Comparison of ENCODE assay signal across 1 cellular context in genomic region chr9:1005043-1005667, GRCh38.
TF ChIP-seq lines count a peak whose summit lies in the region.

No MANE protein-coding gene starts in this region.

TF ChIP-seq in GM12878, 131 proteins besides CTCF, POLR2A, EP300 and RAD21 (continues in another document):
- TF ChIP-seq BHLHE40 (IDR thresholded peaks at IDR 0.05; ENCODE audit: borderline replicate concordance in 1 of 2, low read depth in 2 of 2, low read length in 1 of 2): 0 out of 4 replicates have a peak, but pooled peaks of 1 of the 2 experiments have one; percentile 23
- TF ChIP-seq STAT3 (IDR thresholded peaks at IDR 0.05; ENCODE audit: low read depth, low read length): no peak
- 0 out of 2 replicates have a peak, but pooled peaks have one; percentile 18 for TF ChIP-seq EED (IDR thresholded peaks at IDR 0.05; ENCODE audit: low read depth)
- no peak for TF ChIP-seq ZBTB33 (IDR thresholded peaks at IDR 0.05)
- peak; percentile 61; the same call in 1 of the 2 replicates for TF ChIP-seq SPI1 (IDR thresholded peaks at IDR 0.05; ENCODE audit: borderline replicate concordance, insufficient read depth, low read depth, low read length)
- no peak for TF ChIP-seq ZNF622 (IDR thresholded peaks at IDR 0.05)
- TF ChIP-seq YY1 (IDR thresholded peaks at IDR 0.05; ENCODE audit: low read depth, low read length): peak; percentile 36; the same call in 1 of the 2 replicates
- TF ChIP-seq TAF1 (IDR thresholded peaks at IDR 0.05; ENCODE audit: borderline replicate concordance, low read depth, low read length): no peak
- TF ChIP-seq CREB1 (IDR thresholded peaks at IDR 0.05; ENCODE audit: low read depth): no peak
- TF ChIP-seq, protein P1, sequence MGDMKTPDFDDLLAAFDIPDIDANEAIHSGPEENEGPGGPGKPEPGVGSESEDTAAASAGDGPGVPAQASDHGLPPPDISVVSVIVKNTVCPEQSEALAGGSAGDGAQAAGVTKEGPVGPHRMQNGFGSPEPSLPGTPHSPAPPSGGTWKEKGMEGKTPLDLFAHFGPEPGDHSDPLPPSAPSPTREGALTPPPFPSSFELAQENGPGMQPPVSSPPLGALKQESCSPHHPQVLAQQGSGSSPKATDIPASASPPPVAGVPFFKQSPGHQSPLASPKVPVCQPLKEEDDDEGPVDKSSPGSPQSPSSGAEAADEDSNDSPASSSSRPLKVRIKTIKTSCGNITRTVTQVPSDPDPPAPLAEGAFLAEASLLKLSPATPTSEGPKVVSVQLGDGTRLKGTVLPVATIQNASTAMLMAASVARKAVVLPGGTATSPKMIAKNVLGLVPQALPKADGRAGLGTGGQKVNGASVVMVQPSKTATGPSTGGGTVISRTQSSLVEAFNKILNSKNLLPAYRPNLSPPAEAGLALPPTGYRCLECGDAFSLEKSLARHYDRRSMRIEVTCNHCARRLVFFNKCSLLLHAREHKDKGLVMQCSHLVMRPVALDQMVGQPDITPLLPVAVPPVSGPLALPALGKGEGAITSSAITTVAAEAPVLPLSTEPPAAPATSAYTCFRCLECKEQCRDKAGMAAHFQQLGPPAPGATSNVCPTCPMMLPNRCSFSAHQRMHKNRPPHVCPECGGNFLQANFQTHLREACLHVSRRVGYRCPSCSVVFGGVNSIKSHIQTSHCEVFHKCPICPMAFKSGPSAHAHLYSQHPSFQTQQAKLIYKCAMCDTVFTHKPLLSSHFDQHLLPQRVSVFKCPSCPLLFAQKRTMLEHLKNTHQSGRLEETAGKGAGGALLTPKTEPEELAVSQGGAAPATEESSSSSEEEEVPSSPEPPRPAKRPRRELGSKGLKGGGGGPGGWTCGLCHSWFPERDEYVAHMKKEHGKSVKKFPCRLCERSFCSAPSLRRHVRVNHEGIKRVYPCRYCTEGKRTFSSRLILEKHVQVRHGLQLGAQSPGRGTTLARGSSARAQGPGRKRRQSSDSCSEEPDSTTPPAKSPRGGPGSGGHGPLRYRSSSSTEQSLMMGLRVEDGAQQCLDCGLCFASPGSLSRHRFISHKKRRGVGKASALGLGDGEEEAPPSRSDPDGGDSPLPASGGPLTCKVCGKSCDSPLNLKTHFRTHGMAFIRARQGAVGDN (IDR thresholded peaks at IDR 0.05): no peak
- TF ChIP-seq STAT1 (conservative IDR thresholded peaks at IDR 0.05): no peak
- no peak for TF ChIP-seq SRF (IDR thresholded peaks at IDR 0.05; ENCODE audit: low read depth in 2 of 2, low read length in 2 of 2)
- TF ChIP-seq BCL11A (IDR thresholded peaks at IDR 0.05; ENCODE audit: low read depth, low read length): peak; percentile 29; the same call in 1 of the 2 replicates
- peak; percentile 47 to 51; a peak in 3 of 4 replicates for TF ChIP-seq IKZF2 (IDR thresholded peaks at IDR 0.05)
- TF ChIP-seq PML (IDR thresholded peaks at IDR 0.05; ENCODE audit: low read length): no peak
- TF ChIP-seq CUX1 (IDR thresholded peaks at IDR 0.05; ENCODE audit: insufficient replicate concordance, low read depth, low read length): no peak
- TF ChIP-seq PAX8 (IDR thresholded peaks at IDR 0.05): no peak
- TF ChIP-seq RELA (IDR thresholded peaks at IDR 0.05; ENCODE audit: borderline replicate concordance, partially characterized antibody): no peak
- TF ChIP-seq CBFB (IDR thresholded peaks at IDR 0.05; ENCODE audit: low read depth): no peak
- no peak for TF ChIP-seq ZBED1 (IDR thresholded peaks at IDR 0.05; ENCODE audit: borderline replicate concordance)
- TF ChIP-seq ZZZ3 (IDR thresholded peaks at IDR 0.05; ENCODE audit: control insufficient read depth, insufficient read length, low read depth): no peak
- TF ChIP-seq RUNX3 (IDR thresholded peaks at IDR 0.05; ENCODE audit: low read length): peak; percentile 64
- TF ChIP-seq ETV6 (conservative IDR thresholded peaks at IDR 0.05 in 1 of 2, IDR thresholded peaks at IDR 0.05 in 1 of 2; ENCODE audit: borderline replicate concordance in 1 of 2, low read depth in 1 of 2): no peak
- TF ChIP-seq GATAD2B (conservative IDR thresholded peaks at IDR 0.05; ENCODE audit: low read depth): no peak
- TF ChIP-seq BACH1 (IDR thresholded peaks at IDR 0.05; ENCODE audit: borderline replicate concordance): peak; percentile 65; the same call in 1 of the 2 replicates
- no peak for TF ChIP-seq DPF2 (IDR thresholded peaks at IDR 0.05)
- no peak for TF ChIP-seq ZBTB4 (CRISPR knock-in tag; IDR thresholded peaks at IDR 0.05)
- peak; percentile 38; the same call in 1 of the 2 replicates for TF ChIP-seq NBN (IDR thresholded peaks at IDR 0.05)
- TF ChIP-seq NR2C2 (IDR thresholded peaks at IDR 0.05; ENCODE audit: borderline replicate concordance, control insufficient read depth, insufficient read length, low read depth): no peak
- TF ChIP-seq, protein P2, sequence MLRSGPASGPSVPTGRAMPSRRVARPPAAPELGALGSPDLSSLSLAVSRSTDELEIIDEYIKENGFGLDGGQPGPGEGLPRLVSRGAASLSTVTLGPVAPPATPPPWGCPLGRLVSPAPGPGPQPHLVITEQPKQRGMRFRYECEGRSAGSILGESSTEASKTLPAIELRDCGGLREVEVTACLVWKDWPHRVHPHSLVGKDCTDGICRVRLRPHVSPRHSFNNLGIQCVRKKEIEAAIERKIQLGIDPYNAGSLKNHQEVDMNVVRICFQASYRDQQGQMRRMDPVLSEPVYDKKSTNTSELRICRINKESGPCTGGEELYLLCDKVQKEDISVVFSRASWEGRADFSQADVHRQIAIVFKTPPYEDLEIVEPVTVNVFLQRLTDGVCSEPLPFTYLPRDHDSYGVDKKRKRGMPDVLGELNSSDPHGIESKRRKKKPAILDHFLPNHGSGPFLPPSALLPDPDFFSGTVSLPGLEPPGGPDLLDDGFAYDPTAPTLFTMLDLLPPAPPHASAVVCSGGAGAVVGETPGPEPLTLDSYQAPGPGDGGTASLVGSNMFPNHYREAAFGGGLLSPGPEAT (IDR thresholded peaks at IDR 0.05; ENCODE audit: low read depth): peak; percentile 53; the same call in 1 of the 2 replicates
- no peak for TF ChIP-seq HDAC6 (IDR thresholded peaks at IDR 0.05; ENCODE audit: unreplicated experiment)
- no peak for TF ChIP-seq ZNF384 (IDR thresholded peaks at IDR 0.05; ENCODE audit: borderline replicate concordance, low read depth, low read length)
- peak; percentile 48 for TF ChIP-seq ATF7 (IDR thresholded peaks at IDR 0.05; ENCODE audit: low read depth)
- TF ChIP-seq, protein P3, sequence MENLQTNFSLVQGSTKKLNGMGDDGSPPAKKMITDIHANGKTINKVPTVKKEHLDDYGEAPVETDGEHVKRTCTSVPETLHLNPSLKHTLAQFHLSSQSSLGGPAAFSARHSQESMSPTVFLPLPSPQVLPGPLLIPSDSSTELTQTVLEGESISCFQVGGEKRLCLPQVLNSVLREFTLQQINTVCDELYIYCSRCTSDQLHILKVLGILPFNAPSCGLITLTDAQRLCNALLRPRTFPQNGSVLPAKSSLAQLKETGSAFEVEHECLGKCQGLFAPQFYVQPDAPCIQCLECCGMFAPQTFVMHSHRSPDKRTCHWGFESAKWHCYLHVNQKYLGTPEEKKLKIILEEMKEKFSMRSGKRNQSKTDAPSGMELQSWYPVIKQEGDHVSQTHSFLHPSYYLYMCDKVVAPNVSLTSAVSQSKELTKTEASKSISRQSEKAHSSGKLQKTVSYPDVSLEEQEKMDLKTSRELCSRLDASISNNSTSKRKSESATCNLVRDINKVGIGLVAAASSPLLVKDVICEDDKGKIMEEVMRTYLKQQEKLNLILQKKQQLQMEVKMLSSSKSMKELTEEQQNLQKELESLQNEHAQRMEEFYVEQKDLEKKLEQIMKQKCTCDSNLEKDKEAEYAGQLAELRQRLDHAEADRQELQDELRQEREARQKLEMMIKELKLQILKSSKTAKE (IDR thresholded peaks at IDR 0.05; ENCODE audit: low read depth, poor library complexity, severe bottlenecking): no peak
- no peak for TF ChIP-seq USF1 (IDR thresholded peaks at IDR 0.05; ENCODE audit: borderline replicate concordance, extremely low read length, insufficient read depth, low read depth, low read length)
